ENCODE assay signal across 8 cellular contexts in genomic region chr5:140356878-140357730, GRCh38. TPM values are rescaled to one million over a fixed set of nuclear protein-coding genes. Genes with fewer than 3 reads are reported as not detected.
DNase-seq lines count a peak whose midpoint lies in the region; ATAC-seq and TF ChIP-seq lines count a peak whose summit lies in the region.

No MANE protein-coding gene starts in this region.

- H3K9me3 Mint-ChIP-seq in progenitor cell of endocrine pancreas (ENCODE audit: low read depth) = no peaks in the 10 kb centered on the region

- H3K4me1 ChIP-seq in breast epithelium = no peaks in the 10 kb centered on the region

- no peaks in the 10 kb centered on the region for H3K36me3 ChIP-seq in breast epithelium

- ATAC-seq in GM19452 (IDR thresholded peaks at IDR 0.05; ENCODE audit: unreplicated experiment) = peak; percentile 27
- ATAC-seq in HG03025 (IDR thresholded peaks at IDR 0.05; ENCODE audit: low FRiP score, unreplicated experiment) = peak; percentile 30

- peak overlapping the region in 2 of 3 donors; percentile 30 to 59 for H3K4me3 ChIP-seq in breast epithelium

- TF ChIP-seq CTCF in breast epithelium (IDR thresholded peaks at IDR 0.05) (no peak), progenitor cell of endocrine pancreas (IDR thresholded peaks at IDR 0.05; ENCODE audit: unreplicated experiment) (no peak)

- no peaks in the 10 kb centered on the region for H3K36me3 Mint-ChIP-seq in progenitor cell of endocrine pancreas (ENCODE audit: insufficient read depth)

- H3K4me1 Mint-ChIP-seq in progenitor cell of endocrine pancreas (ENCODE audit: low read depth) = peaks cover 5% of the 10 kb centered on the region

- no peak for DNase-seq in breast epithelium (ENCODE audit: low spot score in 2 of 2)
- DNase-seq in progenitor cell of endocrine pancreas (ENCODE audit: low spot score, unreplicated experiment) = no peak
- no peak for DNase-seq in NCI-H774 (lab: John Stamatoyannopoulos, UW)
- DNase-seq in NCI-H2227 (lab: John Stamatoyannopoulos, UW; ENCODE audit: unreplicated experiment) = no peak
- DNase-seq in kidney glomerular epithelial cell (lab: John Stamatoyannopoulos, UW) = no peak
- DNase-seq in H4 (ENCODE audit: low spot score) = no peak

- H3K27me3 Mint-ChIP-seq in progenitor cell of endocrine pancreas = peaks cover 6% of the 10 kb centered on the region

- H3K27ac Mint-ChIP-seq in progenitor cell of endocrine pancreas = peak overlapping the region; percentile 98

- intact Hi-C loops in breast epithelium (cut with DNase I; ENCODE audit: low total_unique reads) = no loop called here

- no peak for TF ChIP-seq POLR2A in breast epithelium (IDR thresholded peaks at IDR 0.05)

- H3K9me3 ChIP-seq in breast epithelium = no peaks in the 10 kb centered on the region

- no peak overlapping the region for H3K4me3 Mint-ChIP-seq in progenitor cell of endocrine pancreas (ENCODE audit: low read depth)

- no peaks in the 10 kb centered on the region for H3K27me3 ChIP-seq in breast epithelium

- H3K27ac ChIP-seq in breast epithelium = no peak overlapping the region

RNA-seq across cellular contexts. Expression of gene SLC4A9, which starts 2.9 kb away (rescaled TPM):
- total RNA-seq in breast epithelium (not detected), progenitor cell of endocrine pancreas (0.31 and 0.58 TPM in 2 replicates)
- not detected in 2 replicates for total RNA-seq in H4 (2014; rRNA removed; shearing (Covaris generic))

RNA-seq across cellular contexts. Expression of gene HBEGF, which starts 10.7 kb away (rescaled TPM):
- total RNA-seq in breast epithelium (10 to 100 TPM in 2 of 3 donors, 1 to 10 TPM in 1; 4.3 to 22.9 (median 13.5) TPM), progenitor cell of endocrine pancreas (0.84 and 1.3 TPM in 2 replicates)
- 1.3 and 1.9 TPM in 2 replicates for total RNA-seq in H4 (2014; rRNA removed; shearing (Covaris generic))

RNA-seq across cellular contexts. Expression of gene ANKHD1, which starts 44.5 kb away (rescaled TPM):
- 100 to 1,000 TPM; 133 to 196 (median 158) TPM for total RNA-seq in breast epithelium
- total RNA-seq in progenitor cell of endocrine pancreas = 115 and 117 TPM in 2 replicates
- 29.7 and 35.5 TPM in 2 replicates for total RNA-seq in H4 (2014; rRNA removed; shearing (Covaris generic))

RNA-seq across cellular contexts. Expression of gene PFDN1, which starts 54.2 kb away (rescaled TPM):
- total RNA-seq in breast epithelium (10 to 100 TPM; 72.2 to 93.4 (median 86.3) TPM), progenitor cell of endocrine pancreas (63.4 and 65.1 TPM in 2 replicates)
- total RNA-seq in H4 (2014; rRNA removed; shearing (Covaris generic)) = 58.8 and 77.4 TPM in 2 replicates
